Comparison of ENCODE assay signal across 8 cellular contexts in the genomic region with DNA sequence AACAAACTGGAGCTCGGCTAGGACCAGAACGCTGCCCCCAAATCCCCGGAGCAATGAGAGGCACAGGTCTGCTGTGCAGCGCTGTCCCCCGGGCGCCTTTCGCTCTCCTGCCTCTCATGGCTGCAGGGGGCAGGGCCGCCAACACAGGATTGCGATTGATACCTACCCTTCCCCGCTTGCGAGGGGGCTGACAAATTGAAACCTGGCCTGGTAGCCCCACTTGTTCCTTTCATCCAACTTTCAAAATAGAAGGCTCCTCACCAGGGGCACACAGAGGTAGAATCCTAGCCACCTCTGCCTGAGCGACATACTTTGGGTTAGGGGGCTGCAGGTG. TPM values are rescaled to one million over a fixed set of nuclear protein-coding genes. Genes with fewer than 3 reads are reported as not detected.
DNase-seq lines count a peak whose midpoint lies in the region; ATAC-seq and TF ChIP-seq lines count a peak whose summit lies in the region.

No MANE protein-coding gene starts in this region.

- H3K4me3 ChIP-seq in fibroblast of pulmonary artery (replicated peaks; ENCODE audit: low read depth, low read length) (peak overlapping the region; percentile 40), psoas muscle (peak overlapping the region; percentile 94)

- 26 to 39% (median 26%) methylated on average over 12 of the region's 12 CpGs for WGBS in psoas muscle, 3 donors

- intact Hi-C loops in Right ventricle myocardium inferior (cut with DNase I) (loop anchor here (1.0 to 2.0 kb wide), 2 partner anchors 15 to 66 kb away; a partner anchor contains a TSS), cardiac septum (cut with DNase I) (loop anchor here (1.0 to 2.0 kb wide), 4 partner anchors 15 to 134 kb away; a partner anchor contains a TSS), psoas muscle (cut with DNase I) (loop anchor here in 1 of 2 donors (2.0 to 5.0 kb wide), 2 partner anchors 37 to 97 kb away; a partner anchor contains a TSS)

- peaks cover 0 to 13% of the 10 kb centered on the region in 2 donors for H3K36me3 ChIP-seq in psoas muscle (ENCODE audit: insufficient read depth in 1 of 2, low read depth in 1 of 2)

- no peaks in the 10 kb centered on the region for H3K9me3 ChIP-seq in psoas muscle

- H3K4me1 ChIP-seq in psoas muscle, result peaks cover 22% of the 10 kb centered on the region

- TF ChIP-seq CTCF in RWPE1 (conservative IDR thresholded peaks at IDR 0.05; ENCODE audit: low read depth) (no peak), fibroblast of pulmonary artery (IDR thresholded peaks at IDR 0.05; ENCODE audit: low read length, missing control alignments) (no peak), psoas muscle (IDR thresholded peaks at IDR 0.05) (no peak)

- peak overlapping the region; percentile 95 for H3K27ac ChIP-seq in RWPE1
- peak overlapping the region; percentile 76 for H3K27ac ChIP-seq in psoas muscle

- DNase-seq in Right ventricle myocardium inferior (ENCODE audit: missing footprints) (peak; percentile 33), cardiac septum (ENCODE audit: low spot score) (no peak), RWPE1 (ENCODE audit: low spot score) (no peak), fibroblast of pulmonary artery (ENCODE audit: low read depth) (no peak), psoas muscle (no peak), DMS114 treated with DMSO at 0.1 percent for 48 hours (lab: John Stamatoyannopoulos, UW; ENCODE audit: unreplicated experiment) (no peak), superior temporal gyrus (ENCODE audit: extremely low spot score) (no peak), iPS-NIHi7 (ENCODE audit: extremely low spot score) (no peak)

- POLR2A ChIA-PET in RWPE1 (lab: Yijun Ruan, JAX; ENCODE audit: low non-redundant PET), result no interaction called here

- ATAC-seq in Right ventricle myocardium inferior, result peak; percentile 2
- ATAC-seq in psoas muscle, result peak; percentile 2 to 21 (median 6)

- CTCF ChIA-PET in RWPE1 (lab: Yijun Ruan, JAX), result interaction anchor here (0.6 to 1.3 kb wide), 3 partner anchors 27 to 97 kb away, joined by 3 read pairs; a partner anchor contains a TSS

- H3K27me3 ChIP-seq in psoas muscle (ENCODE audit: insufficient read depth in 3 of 3, low read length in 2 of 3), result no peaks in the 10 kb centered on the region

RNA-seq across cellular contexts. Expression of a gene that starts 0.6 kb away (rescaled TPM):
- total RNA-seq in Right ventricle myocardium inferior (8.2 TPM), cardiac septum (5.0 TPM), psoas muscle (1 to 10 TPM in 3 of 4 donors, under 1 TPM in 1; 0.44 to 4.8 (median 2.2) TPM)
- 1 to 10 TPM; 1.9 to 5.1 (median 2.9) TPM for polyA plus RNA-seq in psoas muscle

RNA-seq across cellular contexts. Expression of a gene that starts 23.3 kb away (rescaled TPM):
- total RNA-seq in Right ventricle myocardium inferior (0.19 TPM), cardiac septum (0.32 TPM), psoas muscle (under 1 TPM in 2 of 4 donors, not detected in 2; 0.38 to 0.39 TPM)
- polyA plus RNA-seq in psoas muscle, result under 1 TPM in 2 of 3 donors, not detected in 1; 0.08 TPM

RNA-seq across cellular contexts. Expression of a gene that starts 36.8 kb away (rescaled TPM):
- total RNA-seq in Right ventricle myocardium inferior (7.1 TPM), cardiac septum (5.7 TPM), psoas muscle (1 to 10 TPM; 2.9 to 4.8 (median 3.3) TPM)
- 1 to 10 TPM; 2.2 to 4.2 (median 2.9) TPM for polyA plus RNA-seq in psoas muscle

RNA-seq across cellular contexts. Expression of a gene that starts 43.4 kb away (rescaled TPM):
- total RNA-seq in Right ventricle myocardium inferior, result 0.27 TPM
- 0.78 TPM for total RNA-seq in cardiac septum
- total RNA-seq in psoas muscle, result under 1 TPM in 3 of 4 donors, not detected in 1; 0.27 to 0.54 (median 0.38) TPM
- 10 to 100 TPM in 1 of 3 donors, under 1 TPM in 2; 0.10 to 21.4 (median 0.14) TPM for polyA plus RNA-seq in psoas muscle
